Comparison of ENCODE assay signal across 18 cellular contexts in the genomic region with DNA sequence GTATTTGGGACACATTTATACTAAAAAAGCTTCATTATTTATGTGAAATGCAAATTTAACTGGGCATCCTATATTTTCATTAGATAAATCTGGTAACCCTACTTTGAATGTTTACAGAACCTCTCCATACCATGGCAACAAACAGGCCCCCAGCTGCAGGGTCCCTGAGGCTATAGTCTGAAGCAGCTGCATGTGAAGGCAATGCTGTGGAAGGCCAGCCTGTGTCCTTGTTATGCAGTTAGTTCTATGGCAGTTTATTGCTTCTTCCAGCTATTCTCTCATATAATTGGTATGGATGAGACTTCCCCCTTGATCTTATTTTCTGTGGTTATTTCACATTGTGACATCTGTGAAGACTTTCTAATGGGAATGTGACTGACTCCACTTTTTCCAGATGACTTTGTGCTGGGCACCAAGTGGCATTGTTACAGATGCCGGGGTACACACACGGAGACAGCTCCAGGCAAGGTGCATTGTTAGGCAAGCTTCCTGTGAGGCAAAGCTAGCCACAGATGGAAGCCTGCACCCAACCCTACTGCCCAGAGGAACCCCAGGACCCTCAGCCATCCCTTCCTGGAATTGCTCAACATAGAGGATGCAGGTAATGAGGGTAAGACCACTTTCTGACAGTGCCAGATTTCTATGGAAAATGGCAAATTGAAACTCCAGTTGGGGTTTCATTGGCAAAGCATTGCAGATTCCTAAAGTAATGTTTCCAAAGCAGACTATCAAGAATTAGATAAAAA. TPM values are rescaled to one million over a fixed set of nuclear protein-coding genes. Genes with fewer than 3 reads are reported as not detected.
DNase-seq lines count a peak whose midpoint lies in the region; ATAC-seq and TF ChIP-seq lines count a peak whose summit lies in the region.
"Had no signal": no experiment of that assay in that cellular context is flagged by ENCODE, and none has a peak within 500 bp of the region (broad histone marks: within the 10 kb centered on the region; RNA-seq: fewer than 3 reads in every experiment).

No MANE protein-coding gene starts in this region.

- ATAC-seq in Panc1 = no peak
- ATAC-seq: A549 had no signal

- H3K4me3 ChIP-seq in Panc1 (ENCODE audit: low read depth in 2 of 2, low read length in 2 of 2) (no peak overlapping the region), trophoblast cell (ENCODE audit: low read depth, low read length) (no peak overlapping the region), H7 (ENCODE audit: insufficient read depth, low read depth, low read length) (no peak overlapping the region)
- H3K4me3 ChIP-seq: A549, HAP-1 had no signal

- in situ Hi-C loops in Panc1 (cut with HindIII; ENCODE audit: low pct_unique_long_range_greater_than_20kb, low sequenced_read_pairs) = no loop called here

- H2AFZ ChIP-seq in trophoblast cell (ENCODE audit: insufficient read depth, low read length, poor library complexity) = no peak overlapping the region

- WGBS in trophoblast cell (ENCODE audit: extremely low coverage, insufficient coverage, insufficient read length) = no CpG with 5 or more reads among the region's 2 CpGs

- no peak overlapping the region for H3K23ac ChIP-seq in trophoblast cell (ENCODE audit: low read length)

- H3K9ac ChIP-seq in trophoblast cell (ENCODE audit: low read length) = no peak overlapping the region

- intact Hi-C loops in Panc1 (cut with micrococcal nuclease; ENCODE audit: unreplicated experiment) = no loop called here

- no peak overlapping the region for H2AK5ac ChIP-seq in trophoblast cell (ENCODE audit: low read length)

- H2BK12ac ChIP-seq in trophoblast cell (ENCODE audit: low read length) = no peak overlapping the region

- H3K27me3 ChIP-seq in Panc1 (ENCODE audit: control insufficient read depth, insufficient read depth, low read length) (no peaks in the 10 kb centered on the region), trophoblast cell (ENCODE audit: insufficient read depth, low read length) (no peaks in the 10 kb centered on the region), H7 (ENCODE audit: control insufficient read depth, insufficient read depth, low read length) (no peaks in the 10 kb centered on the region)

- CTCF ChIA-PET in Panc1 (lab: Charles Lee) = no interaction called here

- no peak overlapping the region for H3K14ac ChIP-seq in trophoblast cell (ENCODE audit: low read length)

- no peak overlapping the region for H3K4ac ChIP-seq in trophoblast cell (ENCODE audit: low read depth, low read length)

- H2BK120ac ChIP-seq in trophoblast cell (ENCODE audit: insufficient read depth, low read length, poor library complexity) = no peak overlapping the region

- H3K4me2 ChIP-seq in trophoblast cell (ENCODE audit: low read length) = no peak overlapping the region
- H3K4me2 ChIP-seq: A549 had no signal

- no peak overlapping the region for H2BK5ac ChIP-seq in trophoblast cell (ENCODE audit: low read depth, low read length, poor library complexity)

- DNase-seq in DMS53 (lab: John Stamatoyannopoulos, UW) (peak; percentile 30), DMS53 treated with DMSO at 0.1 percent for 48 hours (lab: John Stamatoyannopoulos, UW; ENCODE audit: unreplicated experiment) (no peak), NCI-H146 treated with DMSO at 0.1 percent for 48 hours (lab: John Stamatoyannopoulos, UW; ENCODE audit: unreplicated experiment) (peak; percentile 39), Panc1 (ENCODE audit: low read depth, low spot score) (no peak), trophoblast cell (peak; percentile 71 to 87), occipital lobe (lab: John Stamatoyannopoulos, UW) (no peak), H7 (no peak), LoVo (ENCODE audit: low spot score) (no peak)
- DNase-seq: AML-193; CD4-positive, alpha-beta T cell; DMS153; DND-41; EL had no signal

- H4K91ac ChIP-seq in trophoblast cell (ENCODE audit: low read depth, low read length) = no peak overlapping the region

- H4K12ac ChIP-seq in trophoblast cell (ENCODE audit: low read depth, low read length) = no peak overlapping the region

- no peaks in the 10 kb centered on the region for H3K79me1 ChIP-seq in trophoblast cell (ENCODE audit: low read length)

- no peaks in the 10 kb centered on the region for H3K79me2 ChIP-seq in trophoblast cell (ENCODE audit: control insufficient read depth, insufficient read depth, low read length, poor library complexity)

- H3K18ac ChIP-seq in trophoblast cell (ENCODE audit: low read length) = no peak overlapping the region

- H3K36me3 ChIP-seq in Panc1 (ENCODE audit: control insufficient read depth, insufficient read depth, low read length) (no peaks in the 10 kb centered on the region), trophoblast cell (ENCODE audit: control insufficient read depth in 1 of 2, insufficient read depth in 2 of 2, low read length in 2 of 2) (no peaks in the 10 kb centered on the region), H7 (replicated peaks; ENCODE audit: control insufficient read depth, insufficient read depth, low read length) (no peaks in the 10 kb centered on the region)
- H3K36me3 ChIP-seq: HAP-1 had no signal

- H3K27ac ChIP-seq in Panc1 (ENCODE audit: low read length) (peak overlapping the region; percentile 35; the same call in 1 of the 2 replicates), trophoblast cell (ENCODE audit: low read depth, low read length) (no peak overlapping the region)
- H3K27ac ChIP-seq: 22Rv1, C4-2B had no signal

- BruUV-seq in Panc1 (replicated peaks; lab: Mats Ljungman, UMichigan) = no TSS peak

- TF ChIP-seq CTCF in Panc1 (IDR thresholded peaks at IDR 0.05) = no peak

- H3K4me1 ChIP-seq in Panc1 (ENCODE audit: control insufficient read depth, insufficient read depth, low read length) (no peaks in the 10 kb centered on the region), trophoblast cell (ENCODE audit: control insufficient read depth in 1 of 2, insufficient read depth in 2 of 2, low read length in 2 of 2) (peaks cover 0 to 5% of the 10 kb centered on the region in 2 experiments)
- H3K4me1 ChIP-seq: HAP-1 had no signal

- POLR2A ChIA-PET in Panc1 (lab: Charles Lee) = no interaction called here

- H4K8ac ChIP-seq in trophoblast cell (ENCODE audit: low read depth, low read length) = no peak overlapping the region

- H3K9me3 ChIP-seq in Panc1 (ENCODE audit: control insufficient read depth, insufficient read depth, low read depth, low read length) (no peaks in the 10 kb centered on the region), trophoblast cell (ENCODE audit: insufficient read depth, low read depth, low read length) (peaks cover 5% of the 10 kb centered on the region)
- H3K9me3 ChIP-seq: A549, HAP-1 had no signal

RNA-seq across cellular contexts. Expression of a gene that starts 49.6 kb away (rescaled TPM):
- total RNA-seq in Panc1 (2021; ENCODE audit: unreplicated experiment) (0.10 TPM), occipital lobe (4.7 TPM)
- polyA plus RNA-seq in Panc1 (2012; ENCODE audit: insufficient read length) = 0.04 TPM
- polyA plus RNA-seq in trophoblast cell (2013) = 4.1 TPM in 2 replicates
- total RNA-seq in H7 (2014; rRNA removed; shearing (Covaris generic)) = 0.11 and 0.66 TPM in 2 replicates
- total RNA-seq: G401 had no signal

Comparison
In these comparisons a context has a peak if more than half of its experiments do, and no peak if none do; other contexts are left out.
1. DNase-seq: peak in DMS53 (single experiment), NCI-H146 treated with DMSO at 0.1 percent for 48 hours (single experiment) and trophoblast cell (2 of 2); none in DMS53 treated with DMSO at 0.1 percent for 48 hours (single experiment), Panc1 (single experiment), occipital lobe (single experiment), H7 (single experiment) and LoVo (single experiment).